16 cellular contexts compared by ENCODE assay signal in the genomic region with DNA sequence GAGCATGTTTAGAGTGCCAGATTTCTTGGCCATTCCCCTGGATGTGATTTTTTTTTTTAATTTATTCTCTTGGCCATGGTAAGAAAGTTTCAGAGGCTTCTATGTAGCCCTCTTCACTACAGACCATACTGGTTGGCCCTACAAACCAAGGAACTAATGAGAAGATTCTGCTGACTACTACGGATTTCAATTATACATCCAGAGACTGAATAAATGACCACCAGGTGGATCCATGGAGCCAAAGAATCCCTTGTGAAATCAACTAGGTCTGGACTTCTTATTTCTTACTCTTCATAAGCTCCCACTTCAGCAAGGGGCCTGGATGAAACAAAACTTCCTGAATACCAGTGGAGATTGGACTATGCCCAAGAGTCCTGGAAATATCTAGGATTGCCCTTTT. TPM values are rescaled to one million over a fixed set of nuclear protein-coding genes. Genes with fewer than 3 reads are reported as not detected.
DNase-seq lines count a peak whose midpoint lies in the region; ATAC-seq, FAIRE-seq and TF ChIP-seq lines count a peak whose summit lies in the region.
"Had no signal": no experiment of that assay in that cellular context is flagged by ENCODE, and none has a peak within 500 bp of the region (broad histone marks: within the 10 kb centered on the region; RNA-seq: fewer than 3 reads in every experiment).

No MANE protein-coding gene starts in this region.

- no peak for TF ChIP-seq RAD21 in HCT116 (IDR thresholded peaks at IDR 0.05; ENCODE audit: low read depth)

- no peaks in the 10 kb centered on the region for H3K9me3 ChIP-seq in HCT116 (ENCODE audit: control insufficient read depth in 1 of 2, insufficient read depth in 1 of 2, low read depth in 1 of 2, low read length in 2 of 2)
- H3K9me3 ChIP-seq: ascending aorta, stomach had no signal

- DNase-seq in AG20443 (ENCODE audit: low spot score) (peak; percentile 21), HCT116 (ENCODE audit: low read depth, low spot score) (no peak), SK-MEL-5 (ENCODE audit: low read depth, low spot score) (peak; percentile 65), fibroblast of villous mesenchyme (ENCODE audit: low read depth) (peak; percentile 29), GM19239 (ENCODE audit: insufficient read length, low spot score) (no peak), kidney tubule cell (ENCODE audit: low spot score) (no peak)
- DNase-seq: activated T-cell treated with anti-CD3 and anti-CD28 coated beads for 4 hours; effector memory CD8-positive, alpha-beta T cell; GOT3; mesendoderm; SHP77; stomach had no signal

- ATAC-seq in HCT116 (peak; percentile 54), HG02870 (IDR thresholded peaks at IDR 0.05; ENCODE audit: unreplicated experiment) (no peak), HG03045 (IDR thresholded peaks at IDR 0.05; ENCODE audit: unreplicated experiment) (no peak)
- ATAC-seq: effector memory CD8-positive, alpha-beta T cell had no signal

- no peak overlapping the region for H3K4me3 ChIP-seq in HCT116 (replicated peaks in 1 of 2; ENCODE audit: low read depth in 1 of 2, low read length in 2 of 2)
- H3K4me3 ChIP-seq in fibroblast of villous mesenchyme (ENCODE audit: low read depth, low read length) = no peak overlapping the region
- H3K4me3 ChIP-seq: ascending aorta, hepatocyte, stomach had no signal

- no peaks in the 10 kb centered on the region for H3K9me2 ChIP-seq in HCT116 (ENCODE audit: insufficient read depth)

- CTCF ChIA-PET in HCT116 (lab: Charles Lee) = no interaction called here

- no peaks in the 10 kb centered on the region for H3K4me1 ChIP-seq in HCT116 (ENCODE audit: control insufficient read depth in 1 of 2, insufficient read depth in 2 of 2, low read length in 2 of 2)
- H3K4me1 ChIP-seq: ascending aorta, stomach had no signal

- no peak overlapping the region for H3K9ac ChIP-seq in HCT116 (ENCODE audit: low read length)

- no peak overlapping the region for H3K27ac ChIP-seq in HCT116 (ENCODE audit: low read depth, low read length)
- H3K27ac ChIP-seq: ascending aorta, hepatocyte, stomach had no signal

- no peak overlapping the region for H3K4me2 ChIP-seq in HCT116 (ENCODE audit: low read length)
- H3K4me2 ChIP-seq: hepatocyte had no signal

- intact Hi-C loops in HCT116 (cut with micrococcal nuclease) = no loop called here

- no peak overlapping the region for H2AFZ ChIP-seq in HCT116 (ENCODE audit: low read depth, low read length, poor library complexity, severe bottlenecking)
- H2AFZ ChIP-seq: hepatocyte had no signal

- H3K27me3 ChIP-seq in HCT116 (ENCODE audit: insufficient read depth, low read length) = 0 out of 2 replicates have a peak, but pooled peaks cover 5% of the 10 kb centered on the region
- H3K27me3 ChIP-seq: ascending aorta, hepatocyte, stomach had no signal

- BruUV-seq in HCT116 (replicated peaks; lab: Mats Ljungman, UMichigan) = no TSS peak

- no peak for FAIRE-seq in GM19239 (lab: Jason Lieb, UNC)

- no peaks in the 10 kb centered on the region for H4K20me1 ChIP-seq in HCT116 (ENCODE audit: insufficient read depth)

- H3K36me3 ChIP-seq in HCT116 (ENCODE audit: control insufficient read depth in 1 of 2, insufficient read depth in 2 of 2, low read length in 2 of 2) = no peaks in the 10 kb centered on the region
- H3K36me3 ChIP-seq: ascending aorta, stomach had no signal

- no peak for TF ChIP-seq POLR2A in HCT116 (IDR thresholded peaks at IDR 0.05; ENCODE audit: borderline replicate concordance, extremely low read depth, insufficient read depth, insufficient read length)

- no peaks in the 10 kb centered on the region for H3K79me2 ChIP-seq in HCT116 (ENCODE audit: insufficient read depth, low read length)
- H3K79me2 ChIP-seq: hepatocyte had no signal

- RAD21 ChIA-PET in HCT116 (lab: Charles Lee; ENCODE audit: low non-redundant PET in 1 of 2, low total read pairs in 2 of 2, uncharacterized antibody in 2 of 2, unreplicated experiment in 2 of 2) = no interaction called here

- POLR2A ChIA-PET in HCT116 (lab: Charles Lee) = no interaction called here

- TF ChIP-seq CTCF in HCT116 (IDR thresholded peaks at IDR 0.05 in 2 of 3, conservative IDR thresholded peaks at IDR 0.05 in 1 of 3; ENCODE audit: borderline replicate concordance in 1 of 3, insufficient read depth in 1 of 3, low read depth in 2 of 3, low read length in 2 of 3) = peak in 2 of 3 experiments; percentile 31 to 35; a peak in 3 of 6 replicates
- peak; percentile 35 for TF ChIP-seq CTCF in fibroblast of villous mesenchyme (IDR thresholded peaks at IDR 0.05; ENCODE audit: insufficient read depth, low read depth, low read length)

- in situ Hi-C loops in SK-MEL-5 (cut with HindIII; ENCODE audit: low pct_unique_long_range_greater_than_20kb, low sequenced_read_pairs) = no loop called here

TF ChIP-seq in HCT116, 20 proteins besides CTCF, POLR2A, EP300 and RAD21:
- TF ChIP-seq YY1 (IDR thresholded peaks at IDR 0.05; ENCODE audit: extremely low read depth, insufficient replicate concordance, low read depth, low read length) (no peak), CBX3 (IDR thresholded peaks at IDR 0.05; ENCODE audit: low read depth) (no peak), TCF7L2 (IDR thresholded peaks at IDR 0.05; ENCODE audit: borderline replicate concordance, extremely low read depth, insufficient read depth, insufficient read length) (no peak), SP1 (IDR thresholded peaks at IDR 0.05; ENCODE audit: low read depth) (no peak), JUND (IDR thresholded peaks at IDR 0.05) (no peak), EGR1 (IDR thresholded peaks at IDR 0.05; ENCODE audit: low read depth) (no peak), FOSL1 (IDR thresholded peaks at IDR 0.05; ENCODE audit: low read depth) (no peak), ELF1 (IDR thresholded peaks at IDR 0.05; ENCODE audit: borderline replicate concordance, low read depth) (no peak), SIN3A (IDR thresholded peaks at IDR 0.05; ENCODE audit: low read depth) (no peak), POLR2AphosphoS5 (IDR thresholded peaks at IDR 0.05; ENCODE audit: low read depth, low read length) (no peak), EZH2 (IDR thresholded peaks at IDR 0.05) (no peak), ZFX (IDR thresholded peaks at IDR 0.05) (no peak)
- TF ChIP-seq, protein P1, sequence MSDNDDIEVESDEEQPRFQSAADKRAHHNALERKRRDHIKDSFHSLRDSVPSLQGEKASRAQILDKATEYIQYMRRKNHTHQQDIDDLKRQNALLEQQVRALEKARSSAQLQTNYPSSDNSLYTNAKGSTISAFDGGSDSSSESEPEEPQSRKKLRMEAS (IDR thresholded peaks at IDR 0.05) = no peak
- TF ChIP-seq, protein P2, sequence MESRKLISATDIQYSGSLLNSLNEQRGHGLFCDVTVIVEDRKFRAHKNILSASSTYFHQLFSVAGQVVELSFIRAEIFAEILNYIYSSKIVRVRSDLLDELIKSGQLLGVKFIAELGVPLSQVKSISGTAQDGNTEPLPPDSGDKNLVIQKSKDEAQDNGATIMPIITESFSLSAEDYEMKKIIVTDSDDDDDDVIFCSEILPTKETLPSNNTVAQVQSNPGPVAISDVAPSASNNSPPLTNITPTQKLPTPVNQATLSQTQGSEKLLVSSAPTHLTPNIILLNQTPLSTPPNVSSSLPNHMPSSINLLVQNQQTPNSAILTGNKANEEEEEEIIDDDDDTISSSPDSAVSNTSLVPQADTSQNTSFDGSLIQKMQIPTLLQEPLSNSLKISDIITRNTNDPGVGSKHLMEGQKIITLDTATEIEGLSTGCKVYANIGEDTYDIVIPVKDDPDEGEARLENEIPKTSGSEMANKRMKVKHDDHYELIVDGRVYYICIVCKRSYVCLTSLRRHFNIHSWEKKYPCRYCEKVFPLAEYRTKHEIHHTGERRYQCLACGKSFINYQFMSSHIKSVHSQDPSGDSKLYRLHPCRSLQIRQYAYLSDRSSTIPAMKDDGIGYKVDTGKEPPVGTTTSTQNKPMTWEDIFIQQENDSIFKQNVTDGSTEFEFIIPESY (IDR thresholded peaks at IDR 0.05; ENCODE audit: extremely low read depth, insufficient replicate concordance, low read length) = no peak
- TF ChIP-seq, protein P3, sequence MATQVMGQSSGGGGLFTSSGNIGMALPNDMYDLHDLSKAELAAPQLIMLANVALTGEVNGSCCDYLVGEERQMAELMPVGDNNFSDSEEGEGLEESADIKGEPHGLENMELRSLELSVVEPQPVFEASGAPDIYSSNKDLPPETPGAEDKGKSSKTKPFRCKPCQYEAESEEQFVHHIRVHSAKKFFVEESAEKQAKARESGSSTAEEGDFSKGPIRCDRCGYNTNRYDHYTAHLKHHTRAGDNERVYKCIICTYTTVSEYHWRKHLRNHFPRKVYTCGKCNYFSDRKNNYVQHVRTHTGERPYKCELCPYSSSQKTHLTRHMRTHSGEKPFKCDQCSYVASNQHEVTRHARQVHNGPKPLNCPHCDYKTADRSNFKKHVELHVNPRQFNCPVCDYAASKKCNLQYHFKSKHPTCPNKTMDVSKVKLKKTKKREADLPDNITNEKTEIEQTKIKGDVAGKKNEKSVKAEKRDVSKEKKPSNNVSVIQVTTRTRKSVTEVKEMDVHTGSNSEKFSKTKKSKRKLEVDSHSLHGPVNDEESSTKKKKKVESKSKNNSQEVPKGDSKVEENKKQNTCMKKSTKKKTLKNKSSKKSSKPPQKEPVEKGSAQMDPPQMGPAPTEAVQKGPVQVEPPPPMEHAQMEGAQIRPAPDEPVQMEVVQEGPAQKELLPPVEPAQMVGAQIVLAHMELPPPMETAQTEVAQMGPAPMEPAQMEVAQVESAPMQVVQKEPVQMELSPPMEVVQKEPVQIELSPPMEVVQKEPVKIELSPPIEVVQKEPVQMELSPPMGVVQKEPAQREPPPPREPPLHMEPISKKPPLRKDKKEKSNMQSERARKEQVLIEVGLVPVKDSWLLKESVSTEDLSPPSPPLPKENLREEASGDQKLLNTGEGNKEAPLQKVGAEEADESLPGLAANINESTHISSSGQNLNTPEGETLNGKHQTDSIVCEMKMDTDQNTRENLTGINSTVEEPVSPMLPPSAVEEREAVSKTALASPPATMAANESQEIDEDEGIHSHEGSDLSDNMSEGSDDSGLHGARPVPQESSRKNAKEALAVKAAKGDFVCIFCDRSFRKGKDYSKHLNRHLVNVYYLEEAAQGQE (IDR thresholded peaks at IDR 0.05; ENCODE audit: low read depth) = no peak
TF ChIP-seq in HCT116: peak in this region for 0.

RNA-seq across cellular contexts. Expression of a gene that starts 27.6 kb away (rescaled TPM):
- total RNA-seq in HCT116 (2021; ENCODE audit: unreplicated experiment) = 25.2 TPM
- 25.2 and 26.6 TPM in 2 replicates for polyA plus RNA-seq in HCT116 (2012)
- 107 and 112 TPM in 2 replicates for total RNA-seq in SK-MEL-5 (2014; rRNA removed; shearing (Covaris generic))
- polyA plus RNA-seq in SK-MEL-5 (2015; cell fraction: cytosol; rRNA removed) = 63.4 and 74.5 TPM in 2 replicates
- 32.1 and 34.2 TPM in 2 replicates for polyA plus RNA-seq in SK-MEL-5 (2015; cell fraction: nucleus; rRNA removed)
- 44.0 and 47.4 TPM in 2 replicates for total RNA-seq in fibroblast of villous mesenchyme

Comparison
In these comparisons a context has a peak if more than half of its experiments do, and no peak if none do; other contexts are left out.
1. DNase-seq: peak in AG20443 (single experiment), SK-MEL-5 (single experiment) and fibroblast of villous mesenchyme (single experiment); none in HCT116 (single experiment), GM19239 (single experiment) and kidney tubule cell (single experiment).